8 cellular contexts compared by ENCODE assay signal in genomic region chr15:42737529-42738328, GRCh38. TPM values are rescaled to one million over a fixed set of nuclear protein-coding genes. Genes with fewer than 3 reads are reported as not detected.
DNase-seq lines count a peak whose midpoint lies in the region; ATAC-seq and TF ChIP-seq lines count a peak whose summit lies in the region.

No MANE protein-coding gene starts in this region.

- H3K27me3 ChIP-seq in A673 (replicated peaks; ENCODE audit: insufficient read depth, low read depth, low read length, poor library complexity), result no peaks in the 10 kb centered on the region

- H3K9me3 ChIP-seq in A673 (ENCODE audit: low read depth, low read length, poor library complexity, severe bottlenecking), result no peaks in the 10 kb centered on the region

- WGBS in lower leg skin, 2 donors, result 68 to 78% methylated on average over 21 of the region's 21 CpGs

- CTCF ChIA-PET in A673 (lab: Charles Lee), result interaction anchor here (0.6 to 2.3 kb wide), 2 partner anchors 181 to 189 kb away, joined by 5 to 10 read pairs; no protein-coding TSS in a partner anchor
- CTCF ChIA-PET in activated CD8-positive, alpha-beta T cell treated with anti-CD3 and anti-CD28 coated beads, Interleukin-2, amount 10 ng/mL, durations not matched to agents 7 days and 5 days (lab: Charles Lee), result interaction anchor here (0.6 to 6.1 kb wide), 4 partner anchors 15 to 289 kb away, joined by 3 to 26 read pairs (median 4); no protein-coding TSS in a partner anchor

- H3K9me3 Mint-ChIP-seq in activated CD8-positive, alpha-beta T cell treated with anti-CD3 and anti-CD28 coated beads, Interleukin-2, amount 10 ng/mL, durations not matched to agents 7 days and 5 days (ENCODE audit: insufficient read depth), result no peaks in the 10 kb centered on the region
- no peaks in the 10 kb centered on the region for H3K9me3 Mint-ChIP-seq in immature natural killer cell

- H3K27ac Mint-ChIP-seq in activated CD8-positive, alpha-beta T cell treated with anti-CD3 and anti-CD28 coated beads, Interleukin-2, amount 10 ng/mL, durations not matched to agents 7 days and 5 days, result peak overlapping the region; percentile 82
- peak overlapping the region; percentile 12 to 90 (median 83) for H3K27ac Mint-ChIP-seq in immature natural killer cell

- H3K4me3 Mint-ChIP-seq in activated CD8-positive, alpha-beta T cell treated with anti-CD3 and anti-CD28 coated beads, Interleukin-2, amount 10 ng/mL, durations not matched to agents 7 days and 5 days, result peak overlapping the region; percentile 74
- peak overlapping the region; percentile 73 to 86 (median 84) for H3K4me3 Mint-ChIP-seq in immature natural killer cell

- POLR2A ChIA-PET in A673 (lab: Charles Lee; ENCODE audit: low non-redundant PET), result no interaction called here
- POLR2A ChIA-PET in activated CD8-positive, alpha-beta T cell treated with anti-CD3 and anti-CD28 coated beads, Interleukin-2, amount 10 ng/mL, durations not matched to agents 7 days and 5 days (lab: Charles Lee), result interaction anchor here (0.6 to 1.5 kb wide), 4 partner anchors 18 to 587 kb away, joined by 3 read pairs; no protein-coding TSS in a partner anchor

- H3K27ac ChIP-seq in A673 (ENCODE audit: low read depth, low read length, poor library complexity, severe bottlenecking) (peak overlapping the region; percentile 88), temporal lobe (ENCODE audit: low read depth, low read length) (peak overlapping the region; percentile 73)

- TSS peak; percentile 72 for BruUV-seq in A673 (replicated peaks; lab: Mats Ljungman, UMichigan)

- DNase-seq in A673 (ENCODE audit: low spot score), result peak; percentile 59
- peak; percentile 26 for DNase-seq in HCEC 1CT
- no peak for DNase-seq in activated CD8-positive, alpha-beta T cell treated with anti-CD3 and anti-CD28 coated beads, Interleukin-2, amount 10 ng/mL, durations not matched to agents 7 days and 5 days
- DNase-seq in immature natural killer cell, result no peak
- no peak for DNase-seq in lower leg skin (ENCODE audit: low spot score in 2 of 2)

- peaks cover 24% of the 10 kb centered on the region for H3K36me3 ChIP-seq in A673 (ENCODE audit: insufficient read depth, low read length, poor library complexity, severe bottlenecking)

- intact Hi-C loops in A673 (cut with micrococcal nuclease; ENCODE audit: unreplicated experiment) (loop anchor here (2.0 kb wide), 1 partner anchor 189 kb away; no protein-coding TSS in a partner anchor), lower leg skin (cut with DNase I; ENCODE audit: low total_unique reads) (loop anchor here (10.0 kb wide), 1 partner anchor 187 kb away; the partner anchor contains the start of gene TTBK2)

- H3K4me3 ChIP-seq in A673 (ENCODE audit: low read depth, low read length, poor library complexity, severe bottlenecking) (peak overlapping the region; percentile 82), lower leg skin (ENCODE audit: low read depth, poor library complexity, severe bottlenecking) (no peak overlapping the region)

- ATAC-seq in activated CD8-positive, alpha-beta T cell treated with anti-CD3 and anti-CD28 coated beads, Interleukin-2, amount 10 ng/mL, durations not matched to agents 7 days and 5 days, result no peak
- no peak for ATAC-seq in GM21529 (IDR thresholded peaks at IDR 0.05; ENCODE audit: unreplicated experiment)
- no peak for ATAC-seq in HG02759 (IDR thresholded peaks at IDR 0.05; ENCODE audit: unreplicated experiment)

- TF ChIP-seq CTCF in A673 (conservative IDR thresholded peaks at IDR 0.05; ENCODE audit: low read depth, low read length) (peak; percentile 53), lower leg skin (IDR thresholded peaks at IDR 0.05) (no peak)

- no peaks in the 10 kb centered on the region for H3K27me3 Mint-ChIP-seq in activated CD8-positive, alpha-beta T cell treated with anti-CD3 and anti-CD28 coated beads, Interleukin-2, amount 10 ng/mL, durations not matched to agents 7 days and 5 days (ENCODE audit: low read depth)
- H3K27me3 Mint-ChIP-seq in immature natural killer cell (ENCODE audit: low read depth in 3 of 3), result peaks cover 0 to 4% (median 4%) of the 10 kb centered on the region in 3 donors

- H3K36me3 Mint-ChIP-seq in activated CD8-positive, alpha-beta T cell treated with anti-CD3 and anti-CD28 coated beads, Interleukin-2, amount 10 ng/mL, durations not matched to agents 7 days and 5 days (ENCODE audit: low read depth), result peaks cover 25% of the 10 kb centered on the region
- peaks cover 3 to 13% (median 4%) of the 10 kb centered on the region in 3 donors for H3K36me3 Mint-ChIP-seq in immature natural killer cell

- peaks cover 19% of the 10 kb centered on the region for H3K4me1 Mint-ChIP-seq in activated CD8-positive, alpha-beta T cell treated with anti-CD3 and anti-CD28 coated beads, Interleukin-2, amount 10 ng/mL, durations not matched to agents 7 days and 5 days (ENCODE audit: low read depth)
- peaks cover 12 to 16% of the 10 kb centered on the region in 2 donors for H3K4me1 Mint-ChIP-seq in immature natural killer cell

- peaks cover 6% of the 10 kb centered on the region for H3K4me1 ChIP-seq in A673 (ENCODE audit: insufficient read depth, low read length, poor library complexity, severe bottlenecking)

- no peak for TF ChIP-seq POLR2A in lower leg skin (IDR thresholded peaks at IDR 0.05)

RNA-seq across cellular contexts. Expression of gene CDAN1, which starts 0.8 kb away (rescaled TPM):
- total RNA-seq in A673 (2021), result 26.9 and 29.5 TPM in 2 replicates
- total RNA-seq in activated CD8-positive, alpha-beta T cell treated with anti-CD3 and anti-CD28 coated beads, Interleukin-2, amount 10 ng/mL, durations not matched to agents 7 days and 5 days, result 10 to 100 TPM; 21.6 to 25.0 TPM
- 1 to 10 TPM; 3.9 to 8.2 (median 4.3) TPM for polyA plus RNA-seq in immature natural killer cell
- 16.2 TPM for total RNA-seq in temporal lobe
- 10 to 100 TPM; 10.5 to 16.0 (median 14.0) TPM for total RNA-seq in lower leg skin

Comparison
In these comparisons a context has a peak if more than half of its experiments do, and no peak if none do; other contexts are left out.
1. DNase-seq: peak in A673 (single experiment) and HCEC 1CT (single experiment); none in activated CD8-positive, alpha-beta T cell treated with anti-CD3 and anti-CD28 coated beads, Interleukin-2, amount 10 ng/mL, durations not matched to agents 7 days and 5 days (single experiment), immature natural killer cell (0 of 3) and lower leg skin (0 of 2).